In the genomic region with DNA sequence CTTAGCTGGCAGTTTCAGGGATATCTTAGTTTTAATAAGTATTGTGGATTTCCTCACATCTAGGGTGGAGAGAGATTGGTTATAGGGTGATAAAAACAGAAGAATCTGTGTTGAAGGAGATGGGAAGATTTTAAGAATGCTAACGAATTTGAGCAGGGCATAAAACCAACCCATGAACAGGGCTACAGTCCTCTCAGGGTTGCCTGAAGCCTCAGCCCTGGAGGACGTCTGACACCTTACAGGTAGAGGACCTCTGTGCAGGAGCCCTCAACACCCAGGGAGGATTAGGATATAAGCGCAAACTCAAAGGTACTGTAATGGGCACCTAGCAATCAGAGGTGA, we compare ENCODE assay signal across 8 cellular contexts. TPM values are rescaled to one million over a fixed set of nuclear protein-coding genes. Genes with fewer than 3 reads are reported as not detected.
A peak's percentile ranks its signal among the peaks of the same experiment; 100 is the strongest.
DNase-seq lines count a peak whose midpoint lies in the region; ATAC-seq and TF ChIP-seq lines count a peak whose summit lies in the region.

No MANE protein-coding gene starts in this region.

- no peak for TF ChIP-seq CTCF in RWPE2 (IDR thresholded peaks at IDR 0.05; ENCODE audit: poor library complexity, severe bottlenecking)

- no peaks in the 10 kb centered on the region for H3K36me3 Mint-ChIP-seq in activated naive CD4-positive, alpha-beta T cell treated with anti-CD3 and anti-CD28 coated beads, Interleukin-2, amount 50 U/mL, for 24 hours

- H3K27ac ChIP-seq in RWPE2 (ENCODE audit: poor library complexity, severe bottlenecking): no peak overlapping the region
- H3K27ac ChIP-seq in right cardiac atrium (ENCODE audit: low read length): no peak overlapping the region
- no peak overlapping the region for H3K27ac ChIP-seq in subcutaneous abdominal adipose tissue (ENCODE audit: low read depth, low read length)

- DNase-seq in activated naive CD4-positive, alpha-beta T cell treated with Interleukin-2 at 50 U/mL for 16 hours: no peak
- DNase-seq in RWPE2 (ENCODE audit: low spot score) (no peak), right cardiac atrium (no peak), NCI-H1092 (lab: John Stamatoyannopoulos, UW) (no peak), SW480 (ENCODE audit: low spot score) (no peak), SKM-1 (lab: John Stamatoyannopoulos, UW; ENCODE audit: unreplicated experiment) (no peak)

- peak overlapping the region in 2 of 5 donors; percentile 49 to 62 for H3K9ac ChIP-seq in subcutaneous abdominal adipose tissue (ENCODE audit: low read length in 5 of 5)

- peaks cover 35% of the 10 kb centered on the region for H3K27me3 Mint-ChIP-seq in activated naive CD4-positive, alpha-beta T cell treated with anti-CD3 and anti-CD28 coated beads, Interleukin-2, amount 50 U/mL, for 24 hours

- H3K4me1 Mint-ChIP-seq in activated naive CD4-positive, alpha-beta T cell treated with anti-CD3 and anti-CD28 coated beads, Interleukin-2, amount 50 U/mL, for 24 hours: peaks cover 14% of the 10 kb centered on the region

- peak overlapping the region; percentile 40 for H3K4me3 Mint-ChIP-seq in activated naive CD4-positive, alpha-beta T cell treated with anti-CD3 and anti-CD28 coated beads, Interleukin-2, amount 50 U/mL, for 24 hours

- peak overlapping the region; percentile 94 for H3K4me3 ChIP-seq in RWPE2 (ENCODE audit: severe bottlenecking)
- peak overlapping the region; percentile 72 for H3K4me3 ChIP-seq in right cardiac atrium (ENCODE audit: low read length)
- H3K4me3 ChIP-seq in subcutaneous abdominal adipose tissue (ENCODE audit: low read depth in 1 of 5, low read length in 5 of 5): peak overlapping the region; percentile 35 to 86 (median 75)

- H3K9me3 ChIP-seq in RWPE2 (ENCODE audit: severe bottlenecking) (no peaks in the 10 kb centered on the region), right cardiac atrium (ENCODE audit: control insufficient read depth, low read length) (no peaks in the 10 kb centered on the region), subcutaneous abdominal adipose tissue (ENCODE audit: control insufficient read depth in 5 of 5, low read length in 5 of 5) (no peaks in the 10 kb centered on the region)

- H3K36me3 ChIP-seq in RWPE2 (ENCODE audit: low read depth) (no peaks in the 10 kb centered on the region), subcutaneous abdominal adipose tissue (ENCODE audit: control insufficient read depth in 5 of 5, insufficient read depth in 5 of 5, low read length in 5 of 5) (no peaks in the 10 kb centered on the region)

- no peaks in the 10 kb centered on the region for H3K9me3 Mint-ChIP-seq in activated naive CD4-positive, alpha-beta T cell treated with anti-CD3 and anti-CD28 coated beads, Interleukin-2, amount 50 U/mL, for 24 hours

- ATAC-seq in RWPE2 (ENCODE audit: low read depth) (peak; percentile 69), right cardiac atrium (no peak)

- H3K27me3 ChIP-seq in RWPE2 (ENCODE audit: insufficient read depth, poor library complexity, severe bottlenecking) (no peaks in the 10 kb centered on the region), right cardiac atrium (ENCODE audit: control insufficient read depth, insufficient read depth) (no peaks in the 10 kb centered on the region), subcutaneous abdominal adipose tissue (ENCODE audit: control insufficient read depth in 5 of 5, insufficient read depth in 4 of 5, low read length in 5 of 5) (peaks cover 0 to 2% (median 0%) of the 10 kb centered on the region in 5 donors)

- H3K4me1 ChIP-seq in RWPE2 (ENCODE audit: insufficient read depth, poor library complexity, severe bottlenecking) (no peaks in the 10 kb centered on the region), right cardiac atrium (ENCODE audit: control insufficient read depth, insufficient read depth, low read length) (peaks cover 9% of the 10 kb centered on the region), subcutaneous abdominal adipose tissue (ENCODE audit: control insufficient read depth in 5 of 5, insufficient read depth in 5 of 5, low read length in 5 of 5) (peaks cover 3 to 32% (median 29%) of the 10 kb centered on the region in 5 donors)

- WGBS in right cardiac atrium: 1% methylated on average over 3 of the region's 3 CpGs

- no peak overlapping the region for H3K27ac Mint-ChIP-seq in activated naive CD4-positive, alpha-beta T cell treated with anti-CD3 and anti-CD28 coated beads, Interleukin-2, amount 50 U/mL, for 24 hours

- intact Hi-C loops in right cardiac atrium (cut with DNase I): no loop called here

RNA-seq across cellular contexts. Expression of a gene that starts 0.5 kb away (rescaled TPM):
- total RNA-seq in right cardiac atrium: 10 to 100 TPM; 12.7 to 16.0 (median 14.4) TPM
- 5.9 TPM for polyA plus RNA-seq in right cardiac atrium
